In the genomic region with DNA sequence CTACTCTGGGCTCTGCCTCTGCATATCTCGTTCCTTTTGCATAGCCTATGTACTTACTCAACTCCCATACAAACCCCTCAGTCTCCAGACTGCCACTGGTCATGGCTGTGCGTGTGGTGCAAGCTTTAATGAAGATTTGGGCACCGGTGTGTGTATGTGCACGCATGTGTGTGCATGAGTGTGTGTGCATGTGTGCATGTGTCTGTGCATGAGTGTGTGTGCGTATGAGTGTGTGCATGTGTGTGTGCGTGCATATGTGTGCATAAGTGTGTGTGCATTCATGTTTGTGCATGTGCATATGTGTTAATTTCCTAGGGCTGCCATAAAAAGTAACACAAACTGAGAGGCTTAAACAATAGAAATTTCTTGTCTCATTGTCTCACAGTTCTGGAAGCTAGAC, we compare ENCODE assay signal across 22 cellular contexts. TPM values are rescaled to one million over a fixed set of nuclear protein-coding genes. Genes with fewer than 3 reads are reported as not detected.
"Had no signal": no experiment of that assay in that cellular context is flagged by ENCODE, and none has a peak within 500 bp of the region (broad histone marks: within the 10 kb centered on the region; RNA-seq: fewer than 3 reads in every experiment).

No MANE protein-coding gene starts in this region.

- H3K9me3 ChIP-seq: SK-N-SH had no signal

- DNase-seq: IMR-90, Karpas-422, KG1, MM.1S, NCI-H1092 treated with DMSO at 0.1 percent for 48 hours, NCI-H1436, NCI-H187, NCI-H2029, NCI-H2081 treated with DMSO at 0.1 percent for 48 hours, NCI-H2171, NCI-H226, NCI-H446, NCI-H510A, NCI-H524 treated with DMSO at 0.1 percent for 48 hours, NCI-H69, NCI-H774, SHP77, SK-N-SH, SW 1271 had no signal

- H3K27ac ChIP-seq: HL-60, RWPE1 had no signal

- H3K4me2 ChIP-seq: SK-N-SH had no signal

- H3K9ac ChIP-seq: SK-N-SH had no signal

RNA-seq across cellular contexts. Expression of gene TBPL2, which starts 17.1 kb away (rescaled TPM):
- total RNA-seq: IMR-90, SK-MEL-5 had no signal
- polyA plus RNA-seq: IMR-90, SK-N-SH had no signal
